In genomic region chr5:40354171-40354570, GRCh38 we compare ENCODE assay signal across 25 cellular contexts.
DNase-seq lines count a peak whose midpoint lies in the region; ATAC-seq, FAIRE-seq and TF ChIP-seq lines count a peak whose summit lies in the region.
"Had no signal": no experiment of that assay in that cellular context is flagged by ENCODE, and none has a peak within 500 bp of the region (broad histone marks: within the 10 kb centered on the region; RNA-seq: fewer than 3 reads in every experiment).

No MANE protein-coding gene starts in this region.

- no peaks in the 10 kb centered on the region for H3K36me3 Mint-ChIP-seq in dendritic cell treated with granulocyte-macrophage colony-stimulating factor and Interleukin-4, amounts not matched to agents 40 ng/mL and 50 ng/mL, for 4 days (ENCODE audit: low read depth)

- ATAC-seq in sciatic nerve (peak; percentile 10), foreskin keratinocyte (no peak), HG03025 (IDR thresholded peaks at IDR 0.05; ENCODE audit: low FRiP score, unreplicated experiment) (no peak), GM21737 (IDR thresholded peaks at IDR 0.05; ENCODE audit: unreplicated experiment) (no peak)
- ATAC-seq: A549 had no signal

- intact Hi-C loops in dendritic cell treated with granulocyte-macrophage colony-stimulating factor and Interleukin-4, amounts not matched to agents 40 ng/mL and 50 ng/mL, for 4 days (cut with micrococcal nuclease): loop anchor here (10.0 kb wide), 1 partner anchor 261 kb away; no protein-coding TSS in a partner anchor
- intact Hi-C loops in sciatic nerve (cut with DNase I): no loop called here

- peaks cover 43% of the 10 kb centered on the region for H3K4me1 Mint-ChIP-seq in dendritic cell treated with granulocyte-macrophage colony-stimulating factor and Interleukin-4, amounts not matched to agents 40 ng/mL and 50 ng/mL, for 4 days (ENCODE audit: low read depth)

- no peak overlapping the region for H3K27ac ChIP-seq in foreskin keratinocyte
- H3K27ac ChIP-seq: A549 had no signal

- H3K27me3 ChIP-seq in foreskin keratinocyte: no peaks in the 10 kb centered on the region
- H3K27me3 ChIP-seq: BE2C; BLaER1 treated with 17β-estradiol and CSF1 and Interleukin-3, amounts not matched to agents 10 nM and 100 nM had no signal

- peaks cover 22% of the 10 kb centered on the region for H3K9me3 Mint-ChIP-seq in dendritic cell treated with granulocyte-macrophage colony-stimulating factor and Interleukin-4, amounts not matched to agents 40 ng/mL and 50 ng/mL, for 4 days

- H3K27me3 Mint-ChIP-seq in dendritic cell treated with granulocyte-macrophage colony-stimulating factor and Interleukin-4, amounts not matched to agents 40 ng/mL and 50 ng/mL, for 4 days: no peaks in the 10 kb centered on the region
- H3K27me3 Mint-ChIP-seq: CD4-positive, alpha-beta T cell; CD8-positive, alpha-beta memory T cell had no signal

- no peaks in the 10 kb centered on the region for H3K4me1 ChIP-seq in foreskin keratinocyte
- H3K4me1 ChIP-seq: A549, BE2C, HAP-1 had no signal

- peak overlapping the region; percentile 92 for H3K27ac Mint-ChIP-seq in dendritic cell treated with granulocyte-macrophage colony-stimulating factor and Interleukin-4, amounts not matched to agents 40 ng/mL and 50 ng/mL, for 4 days
- H3K27ac Mint-ChIP-seq: CD4-positive, alpha-beta T cell; HFFc6 had no signal

- no peak for DNase-seq in HTR-8/SVneo (ENCODE audit: insufficient read length, low spot score)
- no peak for DNase-seq in sciatic nerve (ENCODE audit: low spot score)
- no peak for DNase-seq in foreskin keratinocyte
- no peak for DNase-seq in cerebellum (ENCODE audit: low spot score)
- DNase-seq: 8988T; ACHN; AML-193; BE2C; CD4-positive, alpha-beta T cell; CD8-positive, alpha-beta memory T cell; DMS 273 treated with DMSO at 0.1 percent for 48 hours; DMS79; GF-D8; GOT3; HFFc6 had no signal

- TF ChIP-seq CTCF in foreskin keratinocyte (conservative IDR thresholded peaks at IDR 0.05): no peak

- H3K4me3 Mint-ChIP-seq in dendritic cell treated with granulocyte-macrophage colony-stimulating factor and Interleukin-4, amounts not matched to agents 40 ng/mL and 50 ng/mL, for 4 days: no peak overlapping the region
- H3K4me3 Mint-ChIP-seq: CD14-positive monocyte; CD4-positive, alpha-beta T cell; CD8-positive, alpha-beta memory T cell; HFFc6 had no signal

- peak; percentile 65 for FAIRE-seq in HTR-8/SVneo (lab: Jason Lieb, UNC)
- FAIRE-seq: A549, D721Med, GM12891, GM18507 had no signal
